8 cellular contexts compared by ENCODE assay signal in genomic region chr3:31610700-31611275, GRCh38.
DNase-seq lines count a peak whose midpoint lies in the region; ATAC-seq and TF ChIP-seq lines count a peak whose summit lies in the region.

No MANE protein-coding gene starts in this region.

- DNase-seq in NCI-H2227 (lab: John Stamatoyannopoulos, UW; ENCODE audit: unreplicated experiment) (peak; percentile 18), NCI-H2227 treated with DMSO at 0.1 percent for 48 hours (lab: John Stamatoyannopoulos, UW) (no peak), SK-MEL-5 (ENCODE audit: low read depth, low spot score) (peak; percentile 66), fibroblast of villous mesenchyme (ENCODE audit: low read depth) (peak; percentile 72), spleen (no peak), DMS79 (lab: John Stamatoyannopoulos, UW) (no peak), globus pallidus (ENCODE audit: low spot score) (no peak)

- H3K36me3 ChIP-seq in spleen: peaks cover 0 to 41% (median 12%) of the 10 kb centered on the region in 6 donors

- in situ Hi-C loops in SK-MEL-5 (cut with HindIII; ENCODE audit: low pct_unique_long_range_greater_than_20kb, low sequenced_read_pairs): no loop called here

- peak; percentile 65 for TF ChIP-seq CTCF in fibroblast of villous mesenchyme (IDR thresholded peaks at IDR 0.05; ENCODE audit: insufficient read depth, low read depth, low read length)
- TF ChIP-seq CTCF in spleen (IDR thresholded peaks at IDR 0.05 in 8 of 11, conservative IDR thresholded peaks at IDR 0.05 in 3 of 11): peak; percentile 12 to 68 (median 53)

- no peak overlapping the region for H3K27ac ChIP-seq in spleen

- no peaks in the 10 kb centered on the region for H3K27me3 ChIP-seq in spleen (replicated peaks in 1 of 7)

- intact Hi-C loops in spleen (cut with DNase I; ENCODE audit: low total_unique reads): loop anchor here (10.0 kb wide), 1 partner anchor 154 kb away; no protein-coding TSS in a partner anchor

- peaks cover 0 to 40% (median 13%) of the 10 kb centered on the region in 6 donors for H3K4me1 ChIP-seq in spleen

- 85 to 97% (median 94%) methylated on average over 1 of the region's 1 CpG for WGBS in spleen, 5 donors

- H3K9me3 ChIP-seq in spleen: peaks cover 3 to 25% (median 21%) of the 10 kb centered on the region in 8 donors

- H3K4me3 ChIP-seq in fibroblast of villous mesenchyme (ENCODE audit: low read depth, low read length) (no peak overlapping the region), spleen (no peak overlapping the region)

- no peak for TF ChIP-seq POLR2A in spleen (IDR thresholded peaks at IDR 0.05)

- ATAC-seq in HG03135 (IDR thresholded peaks at IDR 0.05; ENCODE audit: unreplicated experiment): no peak

Comparison
In these comparisons a context has a peak if more than half of its experiments do, and no peak if none do; other contexts are left out.
1. DNase-seq: peak in NCI-H2227 (single experiment), SK-MEL-5 (single experiment) and fibroblast of villous mesenchyme (single experiment); none in NCI-H2227 treated with DMSO at 0.1 percent for 48 hours (single experiment), spleen (single experiment), DMS79 (single experiment) and globus pallidus (single experiment).